8 cellular contexts compared by ENCODE assay signal in the genomic region with DNA sequence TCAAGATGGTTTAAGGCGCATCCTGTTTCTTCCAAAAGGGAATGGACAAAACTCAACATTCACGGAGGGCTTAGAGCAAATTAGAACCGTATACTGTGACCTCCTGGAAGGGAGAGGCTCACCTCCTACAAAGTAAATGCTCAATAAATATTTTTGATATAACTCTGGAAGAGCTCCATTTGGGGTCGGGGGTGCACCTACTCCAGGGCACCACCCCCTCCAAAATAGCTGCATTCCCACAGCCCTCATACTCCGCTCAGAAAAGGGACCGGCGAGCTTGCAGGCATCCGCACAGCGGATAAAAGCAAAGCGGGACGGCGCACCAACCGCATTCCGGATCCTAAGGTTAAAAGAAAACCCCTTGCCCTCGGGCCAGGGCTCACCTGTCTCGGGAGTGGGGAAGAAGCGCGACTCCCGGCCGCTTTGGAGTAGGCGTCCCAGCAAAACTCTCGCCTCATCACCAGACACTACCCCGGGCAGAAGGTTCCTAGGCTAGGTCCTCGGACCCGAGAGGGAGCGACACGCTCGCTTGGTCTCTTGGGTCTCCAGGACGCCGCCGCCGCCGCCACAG. TPM values are rescaled to one million over a fixed set of nuclear protein-coding genes. Genes with fewer than 3 reads are reported as not detected.
DNase-seq lines count a peak whose midpoint lies in the region; ATAC-seq and TF ChIP-seq lines count a peak whose summit lies in the region.

No MANE protein-coding gene starts in this region.

- peaks cover 40% of the 10 kb centered on the region for H3K4me1 Mint-ChIP-seq in mesothelial cell of epicardium

- H3K27ac ChIP-seq in HUES6 (ENCODE audit: low read depth, low read length), result no peak overlapping the region

- no peak for TF ChIP-seq CTCF in GM06990 (IDR thresholded peaks at IDR 0.05; ENCODE audit: insufficient read depth, low read length, poor library complexity, severe bottlenecking)
- no peak for TF ChIP-seq CTCF in cardiac fibroblast (IDR thresholded peaks at IDR 0.05; ENCODE audit: low read depth, low read length)
- no peak for TF ChIP-seq CTCF in mesothelial cell of epicardium (IDR thresholded peaks at IDR 0.05; ENCODE audit: unreplicated experiment)

- H3K9me3 ChIP-seq in HUES6 (ENCODE audit: control insufficient read depth, insufficient read depth, low read depth, low read length), result no peaks in the 10 kb centered on the region

- H3K9ac ChIP-seq in HUES6 (ENCODE audit: low read length), result peak overlapping the region; percentile 70

- peak overlapping the region; percentile 93 for H3K4me3 ChIP-seq in GM06990 (replicated peaks; ENCODE audit: low read depth, low read length)
- peak overlapping the region; percentile 82 for H3K4me3 ChIP-seq in HUES6 (ENCODE audit: low read depth, low read length)
- H3K4me3 ChIP-seq in cardiac fibroblast (replicated peaks in 1 of 2; ENCODE audit: low read depth in 2 of 2, low read length in 2 of 2), result peak overlapping the region; percentile 94 to 95

- ATAC-seq in GM18868 (IDR thresholded peaks at IDR 0.05; ENCODE audit: unreplicated experiment), result no peak

- no peaks in the 10 kb centered on the region for H3K27me3 Mint-ChIP-seq in mesothelial cell of epicardium (ENCODE audit: low read depth)

- peak overlapping the region; percentile 97 for H3K27ac Mint-ChIP-seq in mesothelial cell of epicardium

- H3K9me3 Mint-ChIP-seq in mesothelial cell of epicardium, result peaks cover 3% of the 10 kb centered on the region

- DNase-seq in GM06990 (ENCODE audit: extremely low read depth, insufficient read length), result no peak
- peak in 1 of 2 donors; percentile 19 for DNase-seq in cardiac fibroblast (ENCODE audit: low read depth in 2 of 2)
- DNase-seq in mesothelial cell of epicardium (ENCODE audit: low spot score in 2 of 2, unreplicated experiment in 2 of 2), result no peak
- DNase-seq in DMS79 (lab: John Stamatoyannopoulos, UW), result no peak
- no peak for DNase-seq in activated gamma-delta T cell (lab: John Stamatoyannopoulos, UW)
- no peak for DNase-seq in RKO (ENCODE audit: low spot score)

- H3K36me3 ChIP-seq in GM06990 (ENCODE audit: control insufficient read depth, insufficient read depth, low read length) (no peaks in the 10 kb centered on the region; the same call in 1 of the 2 replicates), HUES6 (ENCODE audit: control insufficient read depth, insufficient read depth, low read length) (peaks cover 13% of the 10 kb centered on the region)

- peaks cover 3% of the 10 kb centered on the region for H3K36me3 Mint-ChIP-seq in mesothelial cell of epicardium

- H3K4me3 Mint-ChIP-seq in mesothelial cell of epicardium, result peak overlapping the region; percentile 95

- H3K27me3 ChIP-seq in GM06990 (replicated peaks; ENCODE audit: control insufficient read depth, insufficient read depth, low read length), result no peaks in the 10 kb centered on the region
- H3K27me3 ChIP-seq in HUES6 (ENCODE audit: control insufficient read depth, insufficient read depth, low read length), result no peaks in the 10 kb centered on the region

- H3K4me1 ChIP-seq in HUES6 (ENCODE audit: control insufficient read depth, insufficient read depth, low read length), result peaks cover 6% of the 10 kb centered on the region

RNA-seq across cellular contexts. Expression of gene WDPCP, which starts 0.4 kb away (rescaled TPM):
- 27.7 to 30.7 TPM (median 30.1 TPM) in 3 replicates for total RNA-seq in mesothelial cell of epicardium

RNA-seq across cellular contexts. Expression of gene MDH1, which starts 0.9 kb away (rescaled TPM):
- total RNA-seq in mesothelial cell of epicardium, result 134 to 140 TPM (median 136 TPM) in 3 replicates
